ENCODE assay signal across 9 cellular contexts in the genomic region with DNA sequence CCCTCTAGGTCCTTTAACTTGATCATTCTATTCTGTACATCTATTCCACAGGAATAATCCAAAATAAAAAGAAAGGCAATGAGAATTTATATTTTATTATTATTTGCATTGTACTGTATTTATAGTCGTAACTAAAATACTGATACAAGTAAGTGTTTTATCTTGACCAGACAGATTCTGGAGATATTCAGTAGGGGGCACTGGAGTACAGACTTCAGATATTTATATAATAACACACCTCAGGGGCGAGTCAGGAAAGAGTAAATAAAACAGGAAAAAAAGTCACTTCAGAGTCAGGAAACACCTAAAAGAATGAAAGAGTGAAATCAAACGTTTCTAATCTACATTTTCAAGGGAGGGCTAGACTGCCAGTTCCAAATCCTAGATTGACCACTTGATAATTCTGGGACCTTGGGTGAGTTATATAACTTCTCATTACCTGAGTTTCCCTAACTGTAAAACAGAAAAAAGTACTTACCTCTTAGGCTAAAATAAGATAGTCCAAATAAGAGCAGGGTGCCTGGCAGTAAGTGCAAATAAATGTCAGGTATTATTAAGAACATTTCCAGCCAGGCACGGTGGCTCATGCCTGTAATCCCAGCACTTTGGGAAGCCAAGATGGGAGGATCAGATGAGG.
DNase-seq lines count a peak whose midpoint lies in the region; ATAC-seq, FAIRE-seq and TF ChIP-seq lines count a peak whose summit lies in the region.
"Had no signal": no experiment of that assay in that cellular context is flagged by ENCODE, and none has a peak within 500 bp of the region (broad histone marks: within the 10 kb centered on the region; RNA-seq: fewer than 3 reads in every experiment).

No MANE protein-coding gene starts in this region.

- DNase-seq in AG09319 (ENCODE audit: extremely low read depth, low read depth) (no peak), GM19239 (ENCODE audit: insufficient read length, low spot score) (no peak), NCI-H2227 treated with DMSO at 0.1 percent for 48 hours (lab: John Stamatoyannopoulos, UW) (peak; percentile 16), astrocyte of the spinal cord (ENCODE audit: low read depth, low spot score) (peak; percentile 43), kidney tubule cell (ENCODE audit: low spot score) (peak; percentile 59)
- no peak for DNase-seq in stimulated activated CD4-positive, alpha-beta T cell treated with anti-CD3 and anti-CD28 coated beads, Interleukin-2, amount 100 ng/mL, for 24 hours

- ATAC-seq in GM19035 (IDR thresholded peaks at IDR 0.05; ENCODE audit: unreplicated experiment) (no peak), HG03457 (IDR thresholded peaks at IDR 0.05; ENCODE audit: unreplicated experiment) (no peak)

- FAIRE-seq in GM19239 (lab: Jason Lieb, UNC) = peak; percentile 74

- in situ Hi-C loops in astrocyte of the spinal cord (cut with HindIII; ENCODE audit: low sequenced_read_pairs) = no loop called here

- TF ChIP-seq CTCF in AG09319 (IDR thresholded peaks at IDR 0.05; ENCODE audit: low read depth, low read length) (peak; percentile 35), astrocyte of the spinal cord (IDR thresholded peaks at IDR 0.05; ENCODE audit: low read depth, low read length) (peak; percentile 43)

- no peak overlapping the region for H3K4me3 ChIP-seq in astrocyte of the spinal cord (ENCODE audit: low read depth, low read length)
- H3K4me3 ChIP-seq: HAP-1 had no signal

Comparison
In these comparisons a context has a peak if more than half of its experiments do, and no peak if none do; other contexts are left out.
1. DNase-seq: peak in NCI-H2227 treated with DMSO at 0.1 percent for 48 hours (single experiment), astrocyte of the spinal cord (single experiment) and kidney tubule cell (single experiment); none in AG09319 (single experiment), GM19239 (single experiment) and stimulated activated CD4-positive, alpha-beta T cell treated with anti-CD3 and anti-CD28 coated beads, Interleukin-2, amount 100 ng/mL, for 24 hours (0 of 2).